ENCODE assay signal across 22 cellular contexts in the genomic region with DNA sequence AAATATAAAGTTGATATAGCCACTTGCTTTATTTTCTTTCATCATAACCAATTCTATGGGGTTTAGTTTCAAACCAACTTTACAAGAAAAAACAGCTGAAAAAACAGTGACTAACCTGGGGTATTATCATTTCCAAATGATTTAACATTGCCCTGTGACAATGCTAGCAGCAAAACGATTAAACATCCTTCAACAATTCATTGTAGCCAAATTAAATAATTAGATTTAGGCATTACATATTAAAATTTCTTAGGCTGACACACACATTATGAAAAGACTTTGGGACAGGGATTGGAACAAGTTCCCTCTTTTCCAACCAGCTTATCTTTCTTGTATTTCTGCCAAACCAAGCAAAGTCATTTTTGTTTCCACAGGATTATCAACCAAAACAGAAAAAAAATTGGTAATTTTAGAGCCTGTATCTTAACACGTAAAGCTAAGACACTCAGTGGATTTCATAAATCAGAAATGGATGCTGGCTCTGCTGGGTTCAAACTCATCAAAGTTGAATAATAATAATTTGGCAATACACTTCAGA.
A peak's percentile ranks its signal among the peaks of the same experiment; 100 is the strongest.
DNase-seq lines count a peak whose midpoint lies in the region; ATAC-seq and TF ChIP-seq lines count a peak whose summit lies in the region.
"Had no signal": no experiment of that assay in that cellular context is flagged by ENCODE, and none has a peak within 500 bp of the region (broad histone marks: within the 10 kb centered on the region; RNA-seq: fewer than 3 reads in every experiment).

No MANE protein-coding gene starts in this region.

- no peak overlapping the region for H3K4me3 Mint-ChIP-seq in Calu3 (ENCODE audit: low read depth, unreplicated experiment)
- H3K4me3 Mint-ChIP-seq: CD14-positive monocyte, natural killer cell had no signal

- H3K27me3 ChIP-seq in skeletal muscle satellite cell (ENCODE audit: control insufficient read depth, insufficient read depth, low read length), result peaks cover 8% of the 10 kb centered on the region
- H3K27me3 ChIP-seq in trophoblast cell (ENCODE audit: insufficient read depth, low read length), result no peaks in the 10 kb centered on the region
- H3K27me3 ChIP-seq: breast epithelium, foreskin keratinocyte, SJSA1 had no signal

- H3K36me3 Mint-ChIP-seq in Calu3 (ENCODE audit: insufficient read depth, unreplicated experiment), result peaks cover 5% of the 10 kb centered on the region
- H3K36me3 Mint-ChIP-seq: CD14-positive monocyte, natural killer cell had no signal

- H3K18ac ChIP-seq in trophoblast cell (ENCODE audit: low read length), result no peak overlapping the region

- no peak overlapping the region for H3K23ac ChIP-seq in trophoblast cell (ENCODE audit: low read length)

- H3K4me3 ChIP-seq in skeletal muscle satellite cell (ENCODE audit: low read length) (no peak overlapping the region), trophoblast cell (ENCODE audit: low read depth, low read length) (no peak overlapping the region)
- H3K4me3 ChIP-seq: breast epithelium, HAP-1, lower lobe of right lung, SJSA1 had no signal

- H3K27ac Mint-ChIP-seq in Calu3 (ENCODE audit: unreplicated experiment), result no peak overlapping the region
- H3K27ac Mint-ChIP-seq: CD14-positive monocyte, natural killer cell had no signal

- no peak overlapping the region for H2BK120ac ChIP-seq in trophoblast cell (ENCODE audit: insufficient read depth, low read length, poor library complexity)

- no peak overlapping the region for H3K4ac ChIP-seq in trophoblast cell (ENCODE audit: low read depth, low read length)

- no peak overlapping the region for H4K91ac ChIP-seq in trophoblast cell (ENCODE audit: low read depth, low read length)

- H2AK5ac ChIP-seq in trophoblast cell (ENCODE audit: low read length), result no peak overlapping the region

- H3K36me3 ChIP-seq in skeletal muscle satellite cell (ENCODE audit: insufficient read depth, low read length) (no peaks in the 10 kb centered on the region), trophoblast cell (ENCODE audit: control insufficient read depth in 1 of 2, insufficient read depth in 2 of 2, low read length in 2 of 2) (no peaks in the 10 kb centered on the region)
- H3K36me3 ChIP-seq: breast epithelium, HAP-1, lower lobe of right lung, SJSA1 had no signal

- no peak overlapping the region for H2BK12ac ChIP-seq in trophoblast cell (ENCODE audit: low read length)

- H2BK5ac ChIP-seq in trophoblast cell (ENCODE audit: low read depth, low read length, poor library complexity), result no peak overlapping the region

- DNase-seq in GM04503 (ENCODE audit: low read depth) (peak; percentile 29), fibroblast of peridontal ligament (ENCODE audit: extremely low read depth) (peak; percentile 42), trophoblast cell (no peak), Calu3 (no peak)
- DNase-seq: activated CD4-positive, alpha-beta T cell treated with anti-CD3 and anti-CD28 coated beads for 1 hour; activated gamma-delta T cell; DND-41; effector memory CD4-positive, alpha-beta T cell; foreskin keratinocyte; lower lobe of right lung; natural killer cell; NCI-H1417; NCI-H2227 treated with DMSO at 0.1 percent for 48 hours; stimulated activated CD4-positive, alpha-beta T cell treated with anti-CD3 and anti-CD28 coated beads, Interleukin-1b, Interleukin-23, amount 100 ng/mL, for 48 hours; T-helper 9 cell had no signal

- no peak overlapping the region for H2AFZ ChIP-seq in trophoblast cell (ENCODE audit: insufficient read depth, low read length, poor library complexity)

- intact Hi-C loops in Calu3 (cut with micrococcal nuclease; ENCODE audit: unreplicated experiment), result no loop called here

- peaks cover 30% of the 10 kb centered on the region for H3K4me1 Mint-ChIP-seq in Calu3 (ENCODE audit: low read depth, unreplicated experiment)
- H3K4me1 Mint-ChIP-seq: natural killer cell had no signal

- no peak overlapping the region for H3K9ac ChIP-seq in skeletal muscle satellite cell (ENCODE audit: low read depth, low read length)
- no peak overlapping the region for H3K9ac ChIP-seq in trophoblast cell (ENCODE audit: low read length)

- no peak overlapping the region for H4K12ac ChIP-seq in trophoblast cell (ENCODE audit: low read depth, low read length)

- ATAC-seq in SK-N-SH treated with all-trans-retinoic acid at 6 μM for 48 hours (peak; percentile 59), HG03565 (IDR thresholded peaks at IDR 0.05; ENCODE audit: unreplicated experiment) (no peak)
- ATAC-seq: lower lobe of right lung, natural killer cell had no signal

- CTCF ChIA-PET in Calu3 (lab: Charles Lee), result no interaction called here

- no peaks in the 10 kb centered on the region for H3K79me1 ChIP-seq in trophoblast cell (ENCODE audit: low read length)

- H4K8ac ChIP-seq in trophoblast cell (ENCODE audit: low read depth, low read length), result no peak overlapping the region

- no peak overlapping the region for H3K27ac ChIP-seq in trophoblast cell (ENCODE audit: low read depth, low read length)
- H3K27ac ChIP-seq: breast epithelium, foreskin keratinocyte, lower lobe of right lung, SJSA1 had no signal

- WGBS in trophoblast cell (ENCODE audit: extremely low coverage, insufficient coverage, insufficient read length), result no CpG with 5 or more reads among the region's 2 CpGs

- no TSS peak for BruUV-seq in Calu3 (replicated peaks; lab: Mats Ljungman, UMichigan)

- no peaks in the 10 kb centered on the region for H3K79me2 ChIP-seq in trophoblast cell (ENCODE audit: control insufficient read depth, insufficient read depth, low read length, poor library complexity)

- no peaks in the 10 kb centered on the region for H3K27me3 Mint-ChIP-seq in Calu3 (ENCODE audit: unreplicated experiment)

- H3K4me2 ChIP-seq in skeletal muscle satellite cell (ENCODE audit: low read length), result peak overlapping the region; percentile 63
- no peak overlapping the region for H3K4me2 ChIP-seq in trophoblast cell (ENCODE audit: low read length)

- H3K9me3 Mint-ChIP-seq in Calu3 (ENCODE audit: low read depth, unreplicated experiment), result no peaks in the 10 kb centered on the region

- TF ChIP-seq CTCF in Calu3 (IDR thresholded peaks at IDR 0.05; ENCODE audit: unreplicated experiment), result no peak

- no peaks in the 10 kb centered on the region for H3K9me3 ChIP-seq in skeletal muscle satellite cell (replicated peaks; ENCODE audit: low read length)
- no peaks in the 10 kb centered on the region for H3K9me3 ChIP-seq in trophoblast cell (ENCODE audit: insufficient read depth, low read depth, low read length)
- H3K9me3 ChIP-seq: breast epithelium, HAP-1, lower lobe of right lung, SJSA1 had no signal

- no peak overlapping the region for H3K14ac ChIP-seq in trophoblast cell (ENCODE audit: low read length)

- H3K4me1 ChIP-seq in skeletal muscle satellite cell (ENCODE audit: control insufficient read depth, insufficient read depth, low read length), result peaks cover 36% of the 10 kb centered on the region
- peaks cover 0 to 2% of the 10 kb centered on the region in 2 experiments for H3K4me1 ChIP-seq in trophoblast cell (ENCODE audit: control insufficient read depth in 1 of 2, insufficient read depth in 2 of 2, low read length in 2 of 2)
- H3K4me1 ChIP-seq: breast epithelium, lower lobe of right lung, SJSA1 had no signal

TF ChIP-seq in SK-N-SH treated with all-trans-retinoic acid at 6 μM for 48 hours, 23 proteins besides CTCF, POLR2A, EP300 and RAD21 (continues in another document):
- TF ChIP-seq, protein P1, sequence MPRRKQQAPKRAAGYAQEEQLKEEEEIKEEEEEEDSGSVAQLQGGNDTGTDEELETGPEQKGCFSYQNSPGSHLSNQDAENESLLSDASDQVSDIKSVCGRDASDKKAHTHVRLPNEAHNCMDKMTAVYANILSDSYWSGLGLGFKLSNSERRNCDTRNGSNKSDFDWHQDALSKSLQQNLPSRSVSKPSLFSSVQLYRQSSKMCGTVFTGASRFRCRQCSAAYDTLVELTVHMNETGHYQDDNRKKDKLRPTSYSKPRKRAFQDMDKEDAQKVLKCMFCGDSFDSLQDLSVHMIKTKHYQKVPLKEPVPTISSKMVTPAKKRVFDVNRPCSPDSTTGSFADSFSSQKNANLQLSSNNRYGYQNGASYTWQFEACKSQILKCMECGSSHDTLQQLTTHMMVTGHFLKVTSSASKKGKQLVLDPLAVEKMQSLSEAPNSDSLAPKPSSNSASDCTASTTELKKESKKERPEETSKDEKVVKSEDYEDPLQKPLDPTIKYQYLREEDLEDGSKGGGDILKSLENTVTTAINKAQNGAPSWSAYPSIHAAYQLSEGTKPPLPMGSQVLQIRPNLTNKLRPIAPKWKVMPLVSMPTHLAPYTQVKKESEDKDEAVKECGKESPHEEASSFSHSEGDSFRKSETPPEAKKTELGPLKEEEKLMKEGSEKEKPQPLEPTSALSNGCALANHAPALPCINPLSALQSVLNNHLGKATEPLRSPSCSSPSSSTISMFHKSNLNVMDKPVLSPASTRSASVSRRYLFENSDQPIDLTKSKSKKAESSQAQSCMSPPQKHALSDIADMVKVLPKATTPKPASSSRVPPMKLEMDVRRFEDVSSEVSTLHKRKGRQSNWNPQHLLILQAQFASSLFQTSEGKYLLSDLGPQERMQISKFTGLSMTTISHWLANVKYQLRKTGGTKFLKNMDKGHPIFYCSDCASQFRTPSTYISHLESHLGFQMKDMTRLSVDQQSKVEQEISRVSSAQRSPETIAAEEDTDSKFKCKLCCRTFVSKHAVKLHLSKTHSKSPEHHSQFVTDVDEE (CRISPR knock-in tag; IDR thresholded peaks at IDR 0.05), result no peak
- TF ChIP-seq CSDC2 (CRISPR knock-in tag; IDR thresholded peaks at IDR 0.05) (no peak), PPARA (CRISPR knock-in tag; IDR thresholded peaks at IDR 0.05; ENCODE audit: borderline replicate concordance) (no peak)
- TF ChIP-seq, protein P2, sequence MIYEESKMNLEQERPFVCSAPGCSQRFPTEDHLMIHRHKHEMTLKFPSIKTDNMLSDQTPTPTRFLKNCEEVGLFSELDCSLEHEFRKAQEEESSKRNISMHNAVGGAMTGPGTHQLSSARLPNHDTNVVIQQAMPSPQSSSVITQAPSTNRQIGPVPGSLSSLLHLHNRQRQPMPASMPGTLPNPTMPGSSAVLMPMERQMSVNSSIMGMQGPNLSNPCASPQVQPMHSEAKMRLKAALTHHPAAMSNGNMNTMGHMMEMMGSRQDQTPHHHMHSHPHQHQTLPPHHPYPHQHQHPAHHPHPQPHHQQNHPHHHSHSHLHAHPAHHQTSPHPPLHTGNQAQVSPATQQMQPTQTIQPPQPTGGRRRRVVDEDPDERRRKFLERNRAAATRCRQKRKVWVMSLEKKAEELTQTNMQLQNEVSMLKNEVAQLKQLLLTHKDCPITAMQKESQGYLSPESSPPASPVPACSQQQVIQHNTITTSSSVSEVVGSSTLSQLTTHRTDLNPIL (CRISPR knock-in tag; IDR thresholded peaks at IDR 0.05; ENCODE audit: low read depth), result peak; percentile 97

Comparison
In these comparisons a context has a peak if more than half of its experiments do, and no peak if none do; other contexts are left out.
1. DNase-seq: peak in GM04503 (single experiment) and fibroblast of peridontal ligament (single experiment); none in trophoblast cell (0 of 2) and Calu3 (single experiment).